19 cellular contexts compared by ENCODE assay signal in the genomic region with DNA sequence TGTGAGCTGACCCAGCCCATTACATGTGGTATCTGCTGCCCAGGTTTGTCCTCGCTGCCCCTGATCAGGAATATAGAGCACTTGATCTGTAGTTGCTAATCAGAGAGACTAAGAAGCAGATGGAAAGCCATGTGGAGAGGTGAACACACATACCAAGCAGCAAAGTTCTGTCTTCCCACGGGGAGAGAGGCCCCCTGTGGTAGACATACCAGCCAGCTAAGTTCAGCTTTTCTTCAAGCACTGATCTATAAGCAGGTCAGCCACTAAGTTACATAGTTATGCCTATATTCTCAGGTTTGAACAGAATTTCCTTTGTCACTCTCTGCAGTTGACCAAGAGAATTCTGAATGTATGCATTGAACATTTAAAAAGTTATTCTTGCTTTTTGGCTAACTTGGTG.
"Had no signal": no experiment of that assay in that cellular context is flagged by ENCODE, and none has a peak within 500 bp of the region (broad histone marks: within the 10 kb centered on the region; RNA-seq: fewer than 3 reads in every experiment).

No MANE protein-coding gene starts in this region.

- H3K9me3 Mint-ChIP-seq: activated B cell treated with CpG ODN at 0.5 μM for 24 hours; activated CD4-positive, alpha-beta memory T cell treated with anti-CD3 and anti-CD28 coated beads, Interleukin-2, amount 10 ng/mL, durations not matched to agents 7 days and 5 days; activated naive CD8-positive, alpha-beta T cell treated with anti-CD3 and anti-CD28 coated beads for 36 hours; IgD-negative memory B cell had no signal

- ATAC-seq: T-helper 17 cell had no signal

- H3K4me2 ChIP-seq: KMS-11 had no signal

- H3K27ac ChIP-seq: KMS-11 had no signal

- DNase-seq: activated B cell treated with CpG ODN at 0.5 μM for 24 hours; activated CD4-positive, alpha-beta memory T cell treated with anti-CD3 and anti-CD28 coated beads, Interleukin-2, amount 10 ng/mL, durations not matched to agents 7 days and 5 days; activated CD4-positive, alpha-beta T cell treated with anti-CD3 and anti-CD28 coated beads, Interleukin-2, amount 50 U/mL, for 1 hour; activated CD8-positive, alpha-beta memory T cell treated with anti-CD3 and anti-CD28 coated beads, Interleukin-2, amount 50 U/mL, for 48 hours; activated naive CD8-positive, alpha-beta T cell treated with anti-CD3 and anti-CD28 coated beads for 36 hours; activated T-cell treated with anti-CD3 and anti-CD28 coated beads, Interleukin-2, amount 50 U/mL, for 1 hour; cerebellar nuclear complex; NCI-H1105 treated with DMSO at 0.1 percent for 48 hours; NCI-H1436 treated with DMSO at 0.1 percent for 48 hours; NCI-H187; NCI-H2081; NCI-H510A treated with DMSO at 0.1 percent for 48 hours; NCI-H69; NK-92 treated with Interleukin-12 subunit alpha and Interleukin-12 subunit beta, amount 100 ng/mL, for 24 hours; SIG-M5; T-helper 17 cell; T-helper 9 cell had no signal

- H3K36me3 Mint-ChIP-seq: activated naive CD8-positive, alpha-beta T cell treated with anti-CD3 and anti-CD28 coated beads for 36 hours; IgD-negative memory B cell had no signal

- H3K27me3 Mint-ChIP-seq: activated B cell treated with CpG ODN at 0.5 μM for 24 hours; activated CD4-positive, alpha-beta memory T cell treated with anti-CD3 and anti-CD28 coated beads, Interleukin-2, amount 10 ng/mL, durations not matched to agents 7 days and 5 days; activated naive CD8-positive, alpha-beta T cell treated with anti-CD3 and anti-CD28 coated beads for 36 hours; IgD-negative memory B cell; T-helper 17 cell had no signal

- H3K27ac Mint-ChIP-seq: activated B cell treated with CpG ODN at 0.5 μM for 24 hours; activated CD4-positive, alpha-beta memory T cell treated with anti-CD3 and anti-CD28 coated beads, Interleukin-2, amount 10 ng/mL, durations not matched to agents 7 days and 5 days; activated naive CD8-positive, alpha-beta T cell treated with anti-CD3 and anti-CD28 coated beads for 36 hours; IgD-negative memory B cell; T-helper 17 cell had no signal

- H3K9ac ChIP-seq: KMS-11 had no signal

- H3K4me3 Mint-ChIP-seq: activated B cell treated with CpG ODN at 0.5 μM for 24 hours; activated CD4-positive, alpha-beta memory T cell treated with anti-CD3 and anti-CD28 coated beads, Interleukin-2, amount 10 ng/mL, durations not matched to agents 7 days and 5 days; activated naive CD8-positive, alpha-beta T cell treated with anti-CD3 and anti-CD28 coated beads for 36 hours; IgD-negative memory B cell; T-helper 17 cell had no signal

- H3K4me1 Mint-ChIP-seq: activated B cell treated with CpG ODN at 0.5 μM for 24 hours; activated CD4-positive, alpha-beta memory T cell treated with anti-CD3 and anti-CD28 coated beads, Interleukin-2, amount 10 ng/mL, durations not matched to agents 7 days and 5 days; activated naive CD8-positive, alpha-beta T cell treated with anti-CD3 and anti-CD28 coated beads for 36 hours; IgD-negative memory B cell had no signal
